ENCODE assay signal across 16 cellular contexts in the genomic region with DNA sequence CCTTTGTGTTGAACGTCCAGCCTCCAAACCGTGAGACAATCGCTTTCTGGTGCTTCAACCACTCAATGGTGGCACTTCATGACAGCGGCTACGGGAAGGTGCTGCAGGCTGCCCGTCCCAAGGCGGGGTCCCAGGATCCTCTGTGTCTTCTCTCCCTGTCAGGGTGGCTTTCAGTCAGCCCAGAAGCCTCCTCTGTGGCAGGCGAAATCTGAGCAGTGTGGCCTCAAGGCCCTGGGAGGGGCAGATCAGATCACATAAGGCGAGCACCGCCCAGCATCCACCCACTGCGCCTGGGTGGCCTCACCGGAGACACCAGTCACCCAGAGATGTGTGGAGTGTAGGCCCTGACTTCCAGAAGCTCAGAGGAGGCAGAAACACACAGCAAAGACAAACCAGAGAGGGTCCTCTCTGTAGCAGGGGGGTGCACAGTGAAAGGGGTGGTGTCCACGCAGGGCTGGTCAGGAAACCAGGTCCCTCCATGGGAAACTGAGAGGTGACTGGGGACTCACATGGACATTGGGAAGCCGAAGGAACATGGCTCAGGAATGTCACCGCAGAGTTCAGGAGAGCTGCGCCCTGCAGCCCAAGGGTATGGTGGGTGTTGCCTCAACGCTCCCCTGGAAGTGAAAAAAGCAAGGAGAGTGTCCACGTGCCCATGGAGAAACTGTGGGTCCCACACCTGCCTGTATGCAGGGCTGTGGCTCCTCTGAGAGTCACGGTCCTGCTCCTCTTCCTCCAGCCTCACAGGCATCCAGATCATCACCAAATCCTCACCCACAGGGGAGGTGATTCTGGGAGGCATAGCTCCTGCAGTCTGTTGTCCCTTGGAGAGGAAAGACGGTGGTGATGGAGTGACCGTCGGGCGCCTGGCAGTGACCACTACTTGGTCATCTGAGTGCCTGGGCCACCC.
DNase-seq lines count a peak whose midpoint lies in the region; FAIRE-seq and TF ChIP-seq lines count a peak whose summit lies in the region.
"Had no signal": no experiment of that assay in that cellular context is flagged by ENCODE, and none has a peak within 500 bp of the region (broad histone marks: within the 10 kb centered on the region; RNA-seq: fewer than 3 reads in every experiment).

No MANE protein-coding gene starts in this region.

- H3K79me1 ChIP-seq in H1 (ENCODE audit: low read depth, low read length), result no peaks in the 10 kb centered on the region

- TF ChIP-seq CTCF in H1 (IDR thresholded peaks at IDR 0.05; ENCODE audit: control extremely low read depth in 1 of 3, insufficient read depth in 1 of 3, low read depth in 1 of 3, low read length in 3 of 3), result no peak
- no peak for TF ChIP-seq CTCF in nephron progenitor cell (IDR thresholded peaks at IDR 0.05)
- TF ChIP-seq CTCF in Calu3 (IDR thresholded peaks at IDR 0.05; ENCODE audit: unreplicated experiment), result no peak

- H3K27me3 ChIP-seq in SJSA1 (replicated peaks) (no peaks in the 10 kb centered on the region), H1 (replicated peaks in 1 of 4; ENCODE audit: control insufficient read depth in 3 of 4, extremely low read depth in 1 of 4, insufficient read depth in 3 of 4, low read length in 3 of 4) (0 out of 7 replicates have a peak, but pooled peaks cover 0 to 2% (median 0%) of the 10 kb centered on the region in 4 experiments)
- H3K27me3 ChIP-seq: BLaER1 had no signal

- H3K27ac Mint-ChIP-seq in nephron progenitor cell, result no peak overlapping the region
- no peak overlapping the region for H3K27ac Mint-ChIP-seq in Calu3 (ENCODE audit: unreplicated experiment)
- H3K27ac Mint-ChIP-seq: CD14-positive monocyte; CD4-positive, alpha-beta memory T cell had no signal

- peak; percentile 22 for DNase-seq in activated CD8-positive, alpha-beta memory T cell treated with anti-CD3 and anti-CD28 coated beads, Interleukin-2, amount 50 U/mL, for 48 hours
- no peak for DNase-seq in activated CD8-positive, alpha-beta memory T cell treated with anti-CD3 and anti-CD28 coated beads, Interleukin-2, amount 50 U/mL, for 4 hours
- peak; percentile 33 to 68 for DNase-seq in SJSA1 (ENCODE audit: low read depth in 1 of 2, low spot score in 2 of 2)
- DNase-seq in H1 (ENCODE audit: low read depth in 1 of 2, low spot score in 2 of 2), result no peak
- DNase-seq in nephron progenitor cell, result peak; percentile 26
- no peak for DNase-seq in foreskin melanocyte
- no peak for DNase-seq in Calu3
- DNase-seq in stimulated activated naive CD4-positive, alpha-beta T cell treated with Interleukin-2 at 50 U/mL for 16 hours (lab: John Stamatoyannopoulos, UW), result no peak
- DNase-seq: 8988T; CD4-positive, alpha-beta memory T cell; DMS79 treated with DMSO at 0.1 percent for 48 hours; GF-D8; HCEC 1CT had no signal

- peaks cover 23% of the 10 kb centered on the region for H3K4me1 ChIP-seq in SJSA1 (replicated peaks)
- H3K4me1 ChIP-seq in H1 (replicated peaks in 1 of 4; ENCODE audit: control insufficient read depth in 3 of 4, insufficient read depth in 4 of 4, low read length in 3 of 4), result peaks cover 2 to 8% (median 2%) of the 10 kb centered on the region in 4 experiments; a peak in 4 of 7 replicates

- H2BK12ac ChIP-seq in H1 (ENCODE audit: low read depth, low read length), result no peak overlapping the region

- H3K4me3 ChIP-seq in SJSA1, result no peak overlapping the region
- H3K4me3 ChIP-seq in H1 (ENCODE audit: extremely low read depth in 1 of 4, insufficient read depth in 2 of 4, low read depth in 3 of 4, low read length in 4 of 4), result no peak overlapping the region
- H3K4me3 ChIP-seq: BLaER1 had no signal

- 0 out of 2 replicates have a peak overlapping the region, but pooled peaks have one; percentile 5 for H2AFZ ChIP-seq in H1 (ENCODE audit: low read length)

- H3K27me3 Mint-ChIP-seq in nephron progenitor cell (ENCODE audit: low read depth, poor library complexity) (peaks cover 7% of the 10 kb centered on the region), Calu3 (ENCODE audit: unreplicated experiment) (no peaks in the 10 kb centered on the region)

- BruUV-seq in Calu3 (replicated peaks; lab: Mats Ljungman, UMichigan), result no TSS peak

- no peak overlapping the region for H4K5ac ChIP-seq in H1 (ENCODE audit: insufficient read length, low read depth, low read length)

- H4K91ac ChIP-seq in H1 (replicated peaks; ENCODE audit: insufficient read length, low read length), result no peak overlapping the region

- H2BK20ac ChIP-seq in H1 (ENCODE audit: low read length), result no peak overlapping the region

- H3K4me3 Mint-ChIP-seq in nephron progenitor cell (no peak overlapping the region), Calu3 (ENCODE audit: low read depth, unreplicated experiment) (no peak overlapping the region)
- H3K4me3 Mint-ChIP-seq: CD14-positive monocyte; CD4-positive, alpha-beta memory T cell had no signal

- H3K9ac ChIP-seq in H1 (replicated peaks in 1 of 4; ENCODE audit: extremely low read depth in 1 of 4, low read depth in 3 of 4, low read length in 3 of 4), result no peak overlapping the region
- H3K9ac ChIP-seq: BLaER1 had no signal

- no peak overlapping the region for H3K14ac ChIP-seq in H1 (ENCODE audit: insufficient read length)

- intact Hi-C loops in Calu3 (cut with micrococcal nuclease; ENCODE audit: unreplicated experiment), result no loop called here

- H3K4me1 Mint-ChIP-seq in nephron progenitor cell (peaks cover 54% of the 10 kb centered on the region), Calu3 (ENCODE audit: low read depth, unreplicated experiment) (no peaks in the 10 kb centered on the region)
- H3K4me1 Mint-ChIP-seq: CD14-positive monocyte had no signal

- TF ChIP-seq POLR2A in H1 (IDR thresholded peaks at IDR 0.05; ENCODE audit: control extremely low read depth in 1 of 2, low read depth in 2 of 2, low read length in 2 of 2), result no peak

- no peaks in the 10 kb centered on the region for H3K23me2 ChIP-seq in H1 (ENCODE audit: low read depth, low read length)

- no peaks in the 10 kb centered on the region for H4K20me1 ChIP-seq in H1 (replicated peaks in 1 of 2; ENCODE audit: control insufficient read depth in 1 of 2, insufficient read depth in 2 of 2, low read length in 2 of 2)
- H4K20me1 ChIP-seq: BLaER1 had no signal

- H2BK5ac ChIP-seq in H1 (ENCODE audit: low read depth, low read length), result no peak overlapping the region

- FAIRE-seq in H1 (lab: Jason Lieb, UNC), result no peak

- no peak overlapping the region for H2BK120ac ChIP-seq in H1 (replicated peaks; ENCODE audit: low read depth, low read length)

- H3K36me3 ChIP-seq in SJSA1, result no peaks in the 10 kb centered on the region
- H3K36me3 ChIP-seq in H1 (ENCODE audit: control insufficient read depth in 2 of 4, insufficient read depth in 4 of 4, low read length in 3 of 4), result no peaks in the 10 kb centered on the region
- H3K36me3 ChIP-seq: BLaER1 had no signal

- H3K23ac ChIP-seq in H1 (ENCODE audit: insufficient read length), result no peak overlapping the region

- no peak overlapping the region for H3K56ac ChIP-seq in H1 (replicated peaks; ENCODE audit: insufficient read length, low read depth, low read length)

- H3K4me2 ChIP-seq in H1 (ENCODE audit: insufficient read depth in 1 of 2, low read depth in 2 of 2, low read length in 2 of 2), result no peak overlapping the region
- H3K4me2 ChIP-seq: BLaER1 had no signal

- H4K8ac ChIP-seq in H1 (ENCODE audit: extremely low read depth, insufficient read depth, low read length), result peak overlapping the region; percentile 9; the same call in 1 of the 2 replicates

- WGBS in H1 (ENCODE audit: extremely low coverage in 1 of 2, insufficient coverage in 1 of 2, insufficient read length in 1 of 2, insufficient replicate concordance in 2 of 2, low coverage in 1 of 2, low lambda C conversion rate in 2 of 2, missing lambda C conversion rate in 1 of 2), 2 experiments, result 92% methylated on average over 22 of the region's 23 CpGs; no CpG with 5 or more reads in 1 of the 2 experiments

- CTCF ChIA-PET in H1 (lab: Charles Lee; ENCODE audit: partially characterized antibody), result no interaction called here
- CTCF ChIA-PET in Calu3 (lab: Charles Lee), result no interaction called here

- POLR2A ChIA-PET in H1 (lab: Charles Lee; ENCODE audit: partially characterized antibody), result no interaction called here

- no peak overlapping the region for H3K27ac ChIP-seq in SJSA1
- no peak overlapping the region for H3K27ac ChIP-seq in H1 (ENCODE audit: low read depth, low read length)
- H3K27ac ChIP-seq: BLaER1, HL-60 had no signal

- H3K79me2 ChIP-seq in H1 (ENCODE audit: control insufficient read depth in 1 of 2, insufficient read depth in 2 of 2, low read length in 2 of 2), result no peaks in the 10 kb centered on the region

- H2BK15ac ChIP-seq in H1 (ENCODE audit: low read length), result no peak overlapping the region

- H3K9me3 ChIP-seq in SJSA1 (replicated peaks) (no peaks in the 10 kb centered on the region), H1 (ENCODE audit: insufficient read depth in 2 of 2, low read depth in 1 of 2, low read length in 1 of 2) (no peaks in the 10 kb centered on the region)
- H3K9me3 ChIP-seq: BLaER1 had no signal

- H2AK5ac ChIP-seq in H1 (ENCODE audit: low read depth, low read length), result no peak overlapping the region

- no peak overlapping the region for H3K4ac ChIP-seq in H1 (replicated peaks; ENCODE audit: insufficient read length, low read depth, low read length)

- H3K9me3 Mint-ChIP-seq in nephron progenitor cell (peaks cover 8% of the 10 kb centered on the region), Calu3 (ENCODE audit: low read depth, unreplicated experiment) (peaks cover 19% of the 10 kb centered on the region)

- no peak overlapping the region for H3K18ac ChIP-seq in H1 (ENCODE audit: extremely low read depth, low read length)

- no peak for TF ChIP-seq EP300 in H1 (IDR thresholded peaks at IDR 0.05; ENCODE audit: borderline replicate concordance in 1 of 2, low read depth in 2 of 2, low read length in 2 of 2)

- H3K36me3 Mint-ChIP-seq in nephron progenitor cell (ENCODE audit: low read depth), result no peaks in the 10 kb centered on the region
- H3K36me3 Mint-ChIP-seq in Calu3 (ENCODE audit: insufficient read depth, unreplicated experiment), result no peaks in the 10 kb centered on the region
- H3K36me3 Mint-ChIP-seq: CD14-positive monocyte; CD4-positive, alpha-beta memory T cell had no signal

- no peak for TF ChIP-seq RAD21 in H1 (IDR thresholded peaks at IDR 0.05 in 1 of 2, conservative IDR thresholded peaks at IDR 0.05 in 1 of 2; ENCODE audit: low read depth in 2 of 2, low read length in 2 of 2)

TF ChIP-seq in H1, 55 proteins besides CTCF, POLR2A, EP300 and RAD21:
- no peak for TF ChIP-seq CHD1 (IDR thresholded peaks at IDR 0.05; ENCODE audit: low read depth, low read length)

Comparison
In these comparisons a context has a peak if more than half of its experiments do, and no peak if none do; other contexts are left out.
1. DNase-seq: peak in activated CD8-positive, alpha-beta memory T cell treated with anti-CD3 and anti-CD28 coated beads, Interleukin-2, amount 50 U/mL, for 48 hours (single experiment), SJSA1 (2 of 2) and nephron progenitor cell (single experiment); none in activated CD8-positive, alpha-beta memory T cell treated with anti-CD3 and anti-CD28 coated beads, Interleukin-2, amount 50 U/mL, for 4 hours (single experiment), H1 (0 of 2), foreskin melanocyte (single experiment), Calu3 (single experiment) and stimulated activated naive CD4-positive, alpha-beta T cell treated with Interleukin-2 at 50 U/mL for 16 hours (single experiment).